Comparison of ENCODE assay signal across 2 cellular contexts in genomic region chr12:27709932-27710591, GRCh38.
TF ChIP-seq lines count a peak whose summit lies in the region.

No MANE protein-coding gene starts in this region.

TF ChIP-seq in HepG2, 621 proteins besides CTCF, POLR2A, EP300 and RAD21 (continues in another document):
- TF ChIP-seq ATF1 (CRISPR knock-in tag; IDR thresholded peaks at IDR 0.05) (0 out of 2 replicates have a peak, but pooled peaks have one; percentile 24), FOXP1 (IDR thresholded peaks at IDR 0.05) (no peak), FOXP1 (CRISPR knock-in tag; IDR thresholded peaks at IDR 0.05) (peak; percentile 36; the same call in 1 of the 2 replicates), MNT (IDR thresholded peaks at IDR 0.05) (no peak), ZSCAN9 (CRISPR knock-in tag; IDR thresholded peaks at IDR 0.05; ENCODE audit: borderline replicate concordance) (0 out of 2 replicates have a peak, but pooled peaks have one; percentile 9), STAT6 (CRISPR knock-in tag; IDR thresholded peaks at IDR 0.05; ENCODE audit: borderline replicate concordance) (0 out of 2 replicates have a peak, but pooled peaks have one; percentile 11), FOXA1 (IDR thresholded peaks at IDR 0.05) (no peak), FOXA1 (CRISPR knock-in tag; IDR thresholded peaks at IDR 0.05) (peak; percentile 36; the same call in 1 of the 2 replicates), STAG1 (CRISPR knock-in tag; IDR thresholded peaks at IDR 0.05) (0 out of 2 replicates have a peak, but pooled peaks have one; percentile 2), ZBTB3 (CRISPR knock-in tag; IDR thresholded peaks at IDR 0.05; ENCODE audit: borderline replicate concordance, low read depth) (peak; percentile 5; the same call in 1 of the 2 replicates), SMAD1 (CRISPR knock-in tag; IDR thresholded peaks at IDR 0.05; ENCODE audit: borderline replicate concordance, low read depth) (0 out of 2 replicates have a peak, but pooled peaks have one; percentile 12), PHF5A (CRISPR knock-in tag; IDR thresholded peaks at IDR 0.05; ENCODE audit: low read depth, unreplicated experiment) (peak; percentile 3), MBD4 (IDR thresholded peaks at IDR 0.05; ENCODE audit: borderline replicate concordance, low read length) (0 out of 2 replicates have a peak, but pooled peaks have one; percentile 25), FLYWCH1 (CRISPR knock-in tag; IDR thresholded peaks at IDR 0.05) (0 out of 2 replicates have a peak, but pooled peaks have one; percentile 6), SRF (IDR thresholded peaks at IDR 0.05; ENCODE audit: low read depth, low read length) (peak; percentile 74), DMTF1 (CRISPR knock-in tag; IDR thresholded peaks at IDR 0.05) (no peak)
- TF ChIP-seq, protein P1, sequence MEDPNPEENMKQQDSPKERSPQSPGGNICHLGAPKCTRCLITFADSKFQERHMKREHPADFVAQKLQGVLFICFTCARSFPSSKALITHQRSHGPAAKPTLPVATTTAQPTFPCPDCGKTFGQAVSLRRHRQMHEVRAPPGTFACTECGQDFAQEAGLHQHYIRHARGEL (CRISPR knock-in tag; IDR thresholded peaks at IDR 0.05) = no peak
- TF ChIP-seq, protein P2, sequence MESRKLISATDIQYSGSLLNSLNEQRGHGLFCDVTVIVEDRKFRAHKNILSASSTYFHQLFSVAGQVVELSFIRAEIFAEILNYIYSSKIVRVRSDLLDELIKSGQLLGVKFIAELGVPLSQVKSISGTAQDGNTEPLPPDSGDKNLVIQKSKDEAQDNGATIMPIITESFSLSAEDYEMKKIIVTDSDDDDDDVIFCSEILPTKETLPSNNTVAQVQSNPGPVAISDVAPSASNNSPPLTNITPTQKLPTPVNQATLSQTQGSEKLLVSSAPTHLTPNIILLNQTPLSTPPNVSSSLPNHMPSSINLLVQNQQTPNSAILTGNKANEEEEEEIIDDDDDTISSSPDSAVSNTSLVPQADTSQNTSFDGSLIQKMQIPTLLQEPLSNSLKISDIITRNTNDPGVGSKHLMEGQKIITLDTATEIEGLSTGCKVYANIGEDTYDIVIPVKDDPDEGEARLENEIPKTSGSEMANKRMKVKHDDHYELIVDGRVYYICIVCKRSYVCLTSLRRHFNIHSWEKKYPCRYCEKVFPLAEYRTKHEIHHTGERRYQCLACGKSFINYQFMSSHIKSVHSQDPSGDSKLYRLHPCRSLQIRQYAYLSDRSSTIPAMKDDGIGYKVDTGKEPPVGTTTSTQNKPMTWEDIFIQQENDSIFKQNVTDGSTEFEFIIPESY (CRISPR knock-in tag; IDR thresholded peaks at IDR 0.05) = no peak
- TF ChIP-seq, protein P3, sequence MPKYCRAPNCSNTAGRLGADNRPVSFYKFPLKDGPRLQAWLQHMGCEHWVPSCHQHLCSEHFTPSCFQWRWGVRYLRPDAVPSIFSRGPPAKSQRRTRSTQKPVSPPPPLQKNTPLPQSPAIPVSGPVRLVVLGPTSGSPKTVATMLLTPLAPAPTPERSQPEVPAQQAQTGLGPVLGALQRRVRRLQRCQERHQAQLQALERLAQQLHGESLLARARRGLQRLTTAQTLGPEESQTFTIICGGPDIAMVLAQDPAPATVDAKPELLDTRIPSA (CRISPR knock-in tag; IDR thresholded peaks at IDR 0.05; ENCODE audit: borderline replicate concordance) = 0 out of 2 replicates have a peak, but pooled peaks have one; percentile 19

TF ChIP-seq in HEK293T, 16 proteins besides CTCF, POLR2A, EP300 and RAD21 (continued from another document):
- TF ChIP-seq ZNF384 (IDR thresholded peaks at IDR 0.05) (no peak), SUZ12 (IDR thresholded peaks at IDR 0.05) (no peak), ELF4 (IDR thresholded peaks at IDR 0.05) (no peak), FOXK2 (IDR thresholded peaks at IDR 0.05) (no peak), FOXM1 (IDR thresholded peaks at IDR 0.05; ENCODE audit: borderline replicate concordance) (no peak), L3MBTL2 (conservative IDR thresholded peaks at IDR 0.05) (no peak), LEF1 (IDR thresholded peaks at IDR 0.05; ENCODE audit: borderline replicate concordance) (no peak), NFRKB (IDR thresholded peaks at IDR 0.05) (no peak), HDGF (IDR thresholded peaks at IDR 0.05; ENCODE audit: borderline replicate concordance) (no peak), TARDBP (IDR thresholded peaks at IDR 0.05) (no peak), FOXA1 (IDR thresholded peaks at IDR 0.05) (no peak), ARNT (IDR thresholded peaks at IDR 0.05) (no peak), SP1 (IDR thresholded peaks at IDR 0.05) (no peak), BHLHE40 (IDR thresholded peaks at IDR 0.05; ENCODE audit: borderline replicate concordance) (no peak)
- TF ChIP-seq, protein P4, sequence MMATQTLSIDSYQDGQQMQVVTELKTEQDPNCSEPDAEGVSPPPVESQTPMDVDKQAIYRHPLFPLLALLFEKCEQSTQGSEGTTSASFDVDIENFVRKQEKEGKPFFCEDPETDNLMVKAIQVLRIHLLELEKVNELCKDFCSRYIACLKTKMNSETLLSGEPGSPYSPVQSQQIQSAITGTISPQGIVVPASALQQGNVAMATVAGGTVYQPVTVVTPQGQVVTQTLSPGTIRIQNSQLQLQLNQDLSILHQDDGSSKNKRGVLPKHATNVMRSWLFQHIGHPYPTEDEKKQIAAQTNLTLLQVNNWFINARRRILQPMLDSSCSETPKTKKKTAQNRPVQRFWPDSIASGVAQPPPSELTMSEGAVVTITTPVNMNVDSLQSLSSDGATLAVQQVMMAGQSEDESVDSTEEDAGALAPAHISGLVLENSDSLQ (IDR thresholded peaks at IDR 0.05) = no peak
